8 cellular contexts compared by ENCODE assay signal in genomic region chr19:51372649-51373504, GRCh38. TPM values are rescaled to one million over a fixed set of nuclear protein-coding genes. Genes with fewer than 3 reads are reported as not detected.
DNase-seq lines count a peak whose midpoint lies in the region; ATAC-seq and TF ChIP-seq lines count a peak whose summit lies in the region.
"Had no signal": no experiment of that assay in that cellular context is flagged by ENCODE, and none has a peak within 500 bp of the region (broad histone marks: within the 10 kb centered on the region; RNA-seq: fewer than 3 reads in every experiment).

Gene NKG7 (minus strand): TSS chr19:51372654. CDS start chr19:51372535, 119 bp downstream.

- peaks cover 8% of the 10 kb centered on the region for H3K9me3 Mint-ChIP-seq in activated CD4-positive, alpha-beta T cell treated with anti-CD3 and anti-CD28 coated beads, Interleukin-2, amount 10 ng/mL, durations not matched to agents 24 days and 14 days
- no peaks in the 10 kb centered on the region for H3K9me3 Mint-ChIP-seq in immature natural killer cell
- no peaks in the 10 kb centered on the region for H3K9me3 Mint-ChIP-seq in stimulated activated naive B cell treated with anti-CD40 and anti-IgM and Interleukin-4, amounts not matched to agents 10 μg/mL and 1 μg/mL and 100 μg/mL, for 72 hours
- H3K9me3 Mint-ChIP-seq in osteocyte (ENCODE audit: unreplicated experiment): no peaks in the 10 kb centered on the region

- H3K36me3 Mint-ChIP-seq in activated CD4-positive, alpha-beta T cell treated with anti-CD3 and anti-CD28 coated beads, Interleukin-2, amount 10 ng/mL, durations not matched to agents 24 days and 14 days (ENCODE audit: low read depth): peaks cover 30% of the 10 kb centered on the region
- peaks cover 17 to 27% (median 22%) of the 10 kb centered on the region in 3 donors for H3K36me3 Mint-ChIP-seq in immature natural killer cell
- peaks cover 2 to 13% of the 10 kb centered on the region in 2 donors for H3K36me3 Mint-ChIP-seq in stimulated activated naive B cell treated with anti-CD40 and anti-IgM and Interleukin-4, amounts not matched to agents 10 μg/mL and 1 μg/mL and 100 μg/mL, for 72 hours
- H3K36me3 Mint-ChIP-seq in osteocyte (ENCODE audit: unreplicated experiment): no peaks in the 10 kb centered on the region

- peak; percentile 90 for DNase-seq in activated CD4-positive, alpha-beta T cell treated with anti-CD3 and anti-CD28 coated beads, Interleukin-2, amount 10 ng/mL, durations not matched to agents 24 days and 14 days
- DNase-seq in immature natural killer cell (peak; percentile 97 to 98 (median 98)), osteocyte (ENCODE audit: extremely low spot score, unreplicated experiment) (no peak), erythroblast (lab: John Stamatoyannopoulos, UW) (no peak)
- DNase-seq in stimulated activated naive B cell treated with anti-CD40 and anti-IgM and Interleukin-4, amounts not matched to agents 10 μg/mL and 1 μg/mL and 100 μg/mL, for 72 hours: peak; percentile 55

- no peak for TF ChIP-seq CTCF in osteocyte (IDR thresholded peaks at IDR 0.05)

- H3K27ac Mint-ChIP-seq in activated CD4-positive, alpha-beta T cell treated with anti-CD3 and anti-CD28 coated beads, Interleukin-2, amount 10 ng/mL, durations not matched to agents 24 days and 14 days: peak within 1 kb of the TSS; percentile 98
- H3K27ac Mint-ChIP-seq in immature natural killer cell: peak within 1 kb of the TSS; percentile 94 to 100 (median 100)
- H3K27ac Mint-ChIP-seq in stimulated activated naive B cell treated with anti-CD40 and anti-IgM and Interleukin-4, amounts not matched to agents 10 μg/mL and 1 μg/mL and 100 μg/mL, for 72 hours: peak within 1 kb of the TSS; percentile 82
- H3K27ac Mint-ChIP-seq in osteocyte (ENCODE audit: unreplicated experiment): no peak within 1 kb of the TSS

- intact Hi-C loops in activated CD4-positive, alpha-beta T cell treated with anti-CD3 and anti-CD28 coated beads, Interleukin-2, amount 10 ng/mL, durations not matched to agents 24 days and 14 days (cut with micrococcal nuclease): loop anchor here (1.0 kb wide), 2 partner anchors 21 to 68 kb away; no protein-coding TSS in a partner anchor

- peak within 1 kb of the TSS; percentile 98 for H3K4me3 Mint-ChIP-seq in activated CD4-positive, alpha-beta T cell treated with anti-CD3 and anti-CD28 coated beads, Interleukin-2, amount 10 ng/mL, durations not matched to agents 24 days and 14 days
- H3K4me3 Mint-ChIP-seq in immature natural killer cell (peak within 1 kb of the TSS; percentile 94 to 100 (median 98)), osteocyte (ENCODE audit: unreplicated experiment) (no peak within 1 kb of the TSS)
- H3K4me3 Mint-ChIP-seq in stimulated activated naive B cell treated with anti-CD40 and anti-IgM and Interleukin-4, amounts not matched to agents 10 μg/mL and 1 μg/mL and 100 μg/mL, for 72 hours: peak within 1 kb of the TSS; percentile 15 to 37

- no peak for TF ChIP-seq POLR2A in erythroblast (IDR thresholded peaks at IDR 0.05; ENCODE audit: low read length)

- no peaks in the 10 kb centered on the region for H3K27me3 Mint-ChIP-seq in activated CD4-positive, alpha-beta T cell treated with anti-CD3 and anti-CD28 coated beads, Interleukin-2, amount 10 ng/mL, durations not matched to agents 24 days and 14 days
- peaks cover 18 to 50% (median 24%) of the 10 kb centered on the region in 3 donors for H3K27me3 Mint-ChIP-seq in immature natural killer cell (ENCODE audit: low read depth in 3 of 3)
- no peaks in the 10 kb centered on the region for H3K27me3 Mint-ChIP-seq in stimulated activated naive B cell treated with anti-CD40 and anti-IgM and Interleukin-4, amounts not matched to agents 10 μg/mL and 1 μg/mL and 100 μg/mL, for 72 hours
- H3K27me3 Mint-ChIP-seq in osteocyte (ENCODE audit: unreplicated experiment): no peaks in the 10 kb centered on the region

- H3K4me1 Mint-ChIP-seq in activated CD4-positive, alpha-beta T cell treated with anti-CD3 and anti-CD28 coated beads, Interleukin-2, amount 10 ng/mL, durations not matched to agents 24 days and 14 days: peaks cover 70% of the 10 kb centered on the region
- peaks cover 53 to 62% of the 10 kb centered on the region in 2 donors for H3K4me1 Mint-ChIP-seq in immature natural killer cell
- H3K4me1 Mint-ChIP-seq in stimulated activated naive B cell treated with anti-CD40 and anti-IgM and Interleukin-4, amounts not matched to agents 10 μg/mL and 1 μg/mL and 100 μg/mL, for 72 hours: peaks cover 46 to 63% of the 10 kb centered on the region in 2 donors
- peaks cover 5% of the 10 kb centered on the region for H3K4me1 Mint-ChIP-seq in osteocyte (ENCODE audit: unreplicated experiment)

- ATAC-seq in HG03354 (IDR thresholded peaks at IDR 0.05; ENCODE audit: poor library complexity, severe bottlenecking, unreplicated experiment): peak; percentile 42
- peak; percentile 61 to 67 for ATAC-seq in stimulated activated naive B cell treated with anti-CD40 and anti-IgM and Interleukin-4, amounts not matched to agents 10 μg/mL and 1 μg/mL and 100 μg/mL, for 72 hours (replicated peaks)
- no peak for ATAC-seq in HG03039 (IDR thresholded peaks at IDR 0.05; ENCODE audit: unreplicated experiment)

RNA-seq across cellular contexts. Expression of gene NKG7, which starts in this region (rescaled TPM):
- total RNA-seq in activated CD4-positive, alpha-beta T cell treated with anti-CD3 and anti-CD28 coated beads, Interleukin-2, amount 10 ng/mL, durations not matched to agents 24 days and 14 days: 363 and 379 TPM in 2 replicates
- polyA plus RNA-seq in immature natural killer cell: 1,000 to 10,000 TPM; 7,925 to 8,923 (median 8,385) TPM
- not detected in 2 replicates for total RNA-seq in osteocyte
- total RNA-seq: astrocyte had no signal

Comparison
In these comparisons a context has a peak if more than half of its experiments do, and no peak if none do; other contexts are left out.
1. RNA of gene NKG7 (total RNA-seq): 363 to 379 TPM in activated CD4-positive, alpha-beta T cell treated with anti-CD3 and anti-CD28 coated beads, Interleukin-2, amount 10 ng/mL, durations not matched to agents 24 days and 14 days; not detected in osteocyte; every median in the first group is over 100 times any median in the second.
2. DNase-seq: peak in activated CD4-positive, alpha-beta T cell treated with anti-CD3 and anti-CD28 coated beads, Interleukin-2, amount 10 ng/mL, durations not matched to agents 24 days and 14 days (single experiment), immature natural killer cell (3 of 3) and stimulated activated naive B cell treated with anti-CD40 and anti-IgM and Interleukin-4, amounts not matched to agents 10 μg/mL and 1 μg/mL and 100 μg/mL, for 72 hours (single experiment); none in osteocyte (single experiment) and erythroblast (0 of 2).